1 cellular context compared by ENCODE assay signal in the genomic region with DNA sequence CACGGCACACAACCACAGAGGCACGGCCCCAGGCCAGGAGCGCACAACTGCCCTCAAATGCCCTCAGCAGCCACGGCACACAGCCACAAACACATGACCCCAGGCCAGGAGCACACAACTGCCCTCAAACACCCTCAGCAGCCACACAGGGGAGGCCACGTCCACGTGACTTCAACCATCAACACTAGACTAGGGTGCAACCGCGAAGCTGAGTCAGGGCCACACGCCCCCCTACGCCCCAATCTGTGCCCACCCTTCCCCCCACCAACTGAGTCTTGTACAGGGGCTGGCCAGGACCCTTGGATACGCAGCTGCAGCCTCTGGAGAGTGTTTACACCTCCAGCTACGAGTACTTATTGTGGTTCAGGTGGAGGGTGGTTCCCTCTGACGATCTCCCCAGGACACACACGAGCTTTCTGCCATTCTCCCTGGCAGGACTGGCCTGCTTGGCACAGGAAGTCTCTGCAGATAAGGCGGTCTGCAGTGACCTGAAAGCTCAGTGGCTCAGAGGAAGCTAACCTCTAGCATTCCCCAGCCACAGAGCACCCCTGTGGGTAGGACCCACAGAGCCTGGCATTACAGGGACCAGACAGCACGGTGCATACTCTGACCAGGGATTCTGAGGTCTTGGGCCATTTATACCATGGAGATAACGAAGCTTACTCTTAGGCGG.
TF ChIP-seq lines count a peak whose summit lies in the region.

No MANE protein-coding gene starts in this region.

TF ChIP-seq in HepG2, 621 proteins besides CTCF, POLR2A, EP300 and RAD21:
- TF ChIP-seq U2AF2 (IDR thresholded peaks at IDR 0.05; ENCODE audit: low read depth, low read length) (no peak), SALL1 (CRISPR knock-in tag; IDR thresholded peaks at IDR 0.05) (no peak), CREM (IDR thresholded peaks at IDR 0.05) (no peak), CREM (CRISPR knock-in tag; IDR thresholded peaks at IDR 0.05) (no peak), HMGA1 (CRISPR knock-in tag; conservative IDR thresholded peaks at IDR 0.05) (no peak), ZNF24 (IDR thresholded peaks at IDR 0.05) (no peak), BRD4 (CRISPR knock-in tag; IDR thresholded peaks at IDR 0.05) (no peak), FOXP1 (IDR thresholded peaks at IDR 0.05) (no peak), FOXP1 (CRISPR knock-in tag; IDR thresholded peaks at IDR 0.05) (no peak), ZNF577 (CRISPR knock-in tag; IDR thresholded peaks at IDR 0.05; ENCODE audit: borderline replicate concordance, low read depth) (no peak)
- TF ChIP-seq, protein P1, sequence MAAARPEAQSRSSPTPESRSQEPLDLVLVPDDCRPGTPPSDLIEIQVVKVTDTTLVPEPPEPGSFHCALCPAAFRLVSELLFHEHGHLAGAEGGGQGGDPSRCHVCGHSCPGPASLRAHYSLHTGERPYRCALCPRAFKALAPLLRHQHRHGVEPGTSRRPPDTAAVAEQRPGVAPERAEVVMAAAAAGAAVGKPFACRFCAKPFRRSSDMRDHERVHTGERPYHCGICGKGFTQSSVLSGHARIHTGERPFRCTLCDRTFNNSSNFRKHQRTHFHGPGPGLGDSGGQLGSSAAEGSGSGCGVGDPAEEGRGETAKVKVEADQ (CRISPR knock-in tag; IDR thresholded peaks at IDR 0.05; ENCODE audit: borderline replicate concordance) = no peak
- TF ChIP-seq, protein P2, sequence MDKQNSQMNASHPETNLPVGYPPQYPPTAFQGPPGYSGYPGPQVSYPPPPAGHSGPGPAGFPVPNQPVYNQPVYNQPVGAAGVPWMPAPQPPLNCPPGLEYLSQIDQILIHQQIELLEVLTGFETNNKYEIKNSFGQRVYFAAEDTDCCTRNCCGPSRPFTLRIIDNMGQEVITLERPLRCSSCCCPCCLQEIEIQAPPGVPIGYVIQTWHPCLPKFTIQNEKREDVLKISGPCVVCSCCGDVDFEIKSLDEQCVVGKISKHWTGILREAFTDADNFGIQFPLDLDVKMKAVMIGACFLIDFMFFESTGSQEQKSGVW (CRISPR knock-in tag; IDR thresholded peaks at IDR 0.05; ENCODE audit: borderline replicate concordance) = no peak
- TF ChIP-seq, protein P3, sequence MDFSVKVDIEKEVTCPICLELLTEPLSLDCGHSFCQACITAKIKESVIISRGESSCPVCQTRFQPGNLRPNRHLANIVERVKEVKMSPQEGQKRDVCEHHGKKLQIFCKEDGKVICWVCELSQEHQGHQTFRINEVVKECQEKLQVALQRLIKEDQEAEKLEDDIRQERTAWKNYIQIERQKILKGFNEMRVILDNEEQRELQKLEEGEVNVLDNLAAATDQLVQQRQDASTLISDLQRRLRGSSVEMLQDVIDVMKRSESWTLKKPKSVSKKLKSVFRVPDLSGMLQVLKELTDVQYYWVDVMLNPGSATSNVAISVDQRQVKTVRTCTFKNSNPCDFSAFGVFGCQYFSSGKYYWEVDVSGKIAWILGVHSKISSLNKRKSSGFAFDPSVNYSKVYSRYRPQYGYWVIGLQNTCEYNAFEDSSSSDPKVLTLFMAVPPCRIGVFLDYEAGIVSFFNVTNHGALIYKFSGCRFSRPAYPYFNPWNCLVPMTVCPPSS (IDR thresholded peaks at IDR 0.05) = no peak
